1 cellular context compared by ENCODE assay signal in the genomic region with DNA sequence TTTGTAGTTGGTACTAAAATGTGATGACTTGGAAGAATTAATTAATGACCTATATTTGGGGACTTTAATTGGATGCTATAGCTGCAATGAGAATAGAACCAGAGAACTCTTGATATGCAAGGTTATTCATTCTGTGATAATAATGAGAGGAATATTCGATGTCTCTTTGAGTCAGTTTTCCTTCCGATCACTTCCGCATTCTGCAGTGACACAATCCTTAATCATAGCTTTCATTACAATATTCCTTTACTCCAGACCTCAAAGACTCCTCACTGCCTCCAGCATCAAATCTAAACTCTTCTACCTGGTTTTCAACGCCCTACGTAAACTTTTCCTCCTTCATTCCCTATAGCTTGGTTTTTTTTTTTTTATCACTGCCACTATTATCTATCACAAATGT.
TF ChIP-seq lines count a peak whose summit lies in the region.

No MANE protein-coding gene starts in this region.

TF ChIP-seq in SK-N-SH treated with all-trans-retinoic acid at 6 μM for 48 hours, 23 proteins besides CTCF, POLR2A, EP300 and RAD21 (continued from another document):
- TF ChIP-seq, protein P1, sequence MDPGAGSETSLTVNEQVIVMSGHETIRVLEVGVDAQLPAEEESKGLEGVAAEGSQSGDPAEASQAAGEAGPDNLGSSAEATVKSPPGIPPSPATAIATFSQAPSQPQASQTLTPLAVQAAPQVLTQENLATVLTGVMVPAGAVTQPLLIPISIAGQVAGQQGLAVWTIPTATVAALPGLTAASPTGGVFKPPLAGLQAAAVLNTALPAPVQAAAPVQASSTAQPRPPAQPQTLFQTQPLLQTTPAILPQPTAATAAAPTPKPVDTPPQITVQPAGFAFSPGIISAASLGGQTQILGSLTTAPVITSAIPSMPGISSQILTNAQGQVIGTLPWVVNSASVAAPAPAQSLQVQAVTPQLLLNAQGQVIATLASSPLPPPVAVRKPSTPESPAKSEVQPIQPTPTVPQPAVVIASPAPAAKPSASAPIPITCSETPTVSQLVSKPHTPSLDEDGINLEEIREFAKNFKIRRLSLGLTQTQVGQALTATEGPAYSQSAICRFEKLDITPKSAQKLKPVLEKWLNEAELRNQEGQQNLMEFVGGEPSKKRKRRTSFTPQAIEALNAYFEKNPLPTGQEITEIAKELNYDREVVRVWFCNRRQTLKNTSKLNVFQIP (CRISPR knock-in tag; IDR thresholded peaks at IDR 0.05; ENCODE audit: borderline replicate concordance, low read depth): no peak
TF ChIP-seq in SK-N-SH treated with all-trans-retinoic acid at 6 μM for 48 hours: peak in this region for 0.
